8 cellular contexts compared by ENCODE assay signal in the genomic region with DNA sequence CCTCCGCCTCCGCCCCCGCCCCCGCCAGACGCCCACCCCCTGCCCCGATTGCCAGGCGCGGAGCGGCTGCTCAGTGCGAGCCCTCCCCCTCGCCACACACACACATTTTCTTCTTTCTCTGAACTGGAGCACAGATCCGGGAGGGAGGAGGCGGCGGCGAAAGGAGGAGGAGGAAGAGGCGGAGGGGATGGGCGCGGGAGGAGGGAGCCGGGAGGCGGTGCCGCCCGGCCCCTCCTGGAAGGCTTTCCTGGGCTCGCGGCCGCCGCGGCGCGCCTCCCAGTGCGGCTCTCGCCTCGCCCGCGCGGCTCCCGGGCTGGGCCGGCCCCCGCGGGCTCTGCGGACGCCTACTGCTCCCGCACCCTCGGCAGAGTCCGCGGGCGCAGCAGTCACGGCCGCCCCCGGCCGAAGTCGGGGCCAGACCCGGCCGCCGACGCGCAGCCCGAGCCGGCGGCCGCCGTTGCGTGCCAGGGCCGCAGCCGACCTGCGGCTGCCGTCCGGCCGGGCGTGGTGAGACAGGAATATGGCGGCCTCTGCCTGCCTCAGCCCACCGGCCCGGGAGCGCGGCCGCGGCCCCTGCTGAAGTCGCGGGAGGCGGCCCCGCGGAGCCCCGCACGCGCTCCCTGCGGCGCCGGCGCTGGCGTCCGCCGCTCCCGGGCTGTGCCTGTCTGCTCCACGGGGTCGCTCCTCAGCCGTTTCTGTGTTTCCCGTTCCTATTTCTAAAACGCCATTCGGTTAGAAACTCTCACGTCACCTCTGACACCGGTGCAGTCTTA. TPM values are rescaled to one million over a fixed set of nuclear protein-coding genes. Genes with fewer than 3 reads are reported as not detected.
A peak's percentile ranks its signal among the peaks of the same experiment; 100 is the strongest.
DNase-seq lines count a peak whose midpoint lies in the region; ATAC-seq and TF ChIP-seq lines count a peak whose summit lies in the region.

No MANE protein-coding gene starts in this region.

- peak overlapping the region; percentile 77 for H3K4me3 ChIP-seq in fibroblast of pulmonary artery (replicated peaks; ENCODE audit: low read depth, low read length)
- peak overlapping the region; percentile 68 for H3K4me3 ChIP-seq in naive thymus-derived CD4-positive, alpha-beta T cell (ENCODE audit: low read length)

- CTCF ChIA-PET in naive thymus-derived CD4-positive, alpha-beta T cell (lab: Charles Lee): interaction anchor here (0.7 to 4.3 kb wide), 2 partner anchors 55 to 87 kb away, joined by 5 to 50 read pairs; no protein-coding TSS in a partner anchor

- peak overlapping the region; percentile 86 to 98 (median 96) for H3K4me3 Mint-ChIP-seq in naive thymus-derived CD4-positive, alpha-beta T cell

- TF ChIP-seq CTCF in fibroblast of pulmonary artery (IDR thresholded peaks at IDR 0.05; ENCODE audit: low read length, missing control alignments): no peak

- H3K27ac ChIP-seq in naive thymus-derived CD4-positive, alpha-beta T cell (ENCODE audit: low read depth, low read length): peak overlapping the region; percentile 66

- peaks cover 0 to 4% (median 0%) of the 10 kb centered on the region in 5 donors for H3K27me3 Mint-ChIP-seq in naive thymus-derived CD4-positive, alpha-beta T cell

- H3K9me3 ChIP-seq in naive thymus-derived CD4-positive, alpha-beta T cell (ENCODE audit: control insufficient read depth in 2 of 3, low read length in 3 of 3): no peaks in the 10 kb centered on the region

- POLR2A ChIA-PET in naive thymus-derived CD4-positive, alpha-beta T cell (lab: Charles Lee): interaction anchor here (0.7 to 1.8 kb wide), 15 partner anchors 14 to 1637 kb away, joined by 3 to 5 read pairs (median 3); a partner anchor contains a TSS

- H3K9me3 Mint-ChIP-seq in naive thymus-derived CD4-positive, alpha-beta T cell: no peaks in the 10 kb centered on the region

- peaks cover 38 to 63% (median 57%) of the 10 kb centered on the region in 7 donors for H3K4me1 Mint-ChIP-seq in naive thymus-derived CD4-positive, alpha-beta T cell

- ATAC-seq in naive thymus-derived CD4-positive, alpha-beta T cell: peak; percentile 64
- no peak for ATAC-seq in GM18517 (IDR thresholded peaks at IDR 0.05; ENCODE audit: unreplicated experiment)

- DNase-seq in DMS 273 treated with DMSO at 0.1 percent for 48 hours (lab: John Stamatoyannopoulos, UW): peak; percentile 81
- DNase-seq in LoVo (ENCODE audit: low spot score): peak; percentile 89
- peak; percentile 50 to 66 for DNase-seq in SHP77 (lab: John Stamatoyannopoulos, UW)
- peak; percentile 51 for DNase-seq in activated gamma-delta T cell (lab: John Stamatoyannopoulos, UW)
- peak; percentile 96 for DNase-seq in fibroblast of pulmonary artery (ENCODE audit: low read depth)
- DNase-seq in naive thymus-derived CD4-positive, alpha-beta T cell: peak; percentile 49 to 80 (median 70)
- peak; percentile 47 to 64 for DNase-seq in stimulated activated CD8-positive, alpha-beta memory T cell treated with anti-CD3 and anti-CD28 coated beads, Interleukin-7, amount 100 ng/mL, for 48 hours (ENCODE audit: extremely low read depth in 1 of 2, low read depth in 1 of 2)

- no peaks in the 10 kb centered on the region for H3K27me3 ChIP-seq in naive thymus-derived CD4-positive, alpha-beta T cell (ENCODE audit: control insufficient read depth in 2 of 2, insufficient read depth in 2 of 2, low read length in 2 of 2)

- H3K4me1 ChIP-seq in naive thymus-derived CD4-positive, alpha-beta T cell (ENCODE audit: control insufficient read depth in 2 of 2, insufficient read depth in 2 of 2, low read length in 2 of 2): peaks cover 5 to 32% of the 10 kb centered on the region in 2 donors

- H3K36me3 Mint-ChIP-seq in naive thymus-derived CD4-positive, alpha-beta T cell: peaks cover 0 to 5% (median 0%) of the 10 kb centered on the region in 5 donors

- no peaks in the 10 kb centered on the region for H3K36me3 ChIP-seq in naive thymus-derived CD4-positive, alpha-beta T cell (ENCODE audit: control insufficient read depth in 2 of 3, insufficient read depth in 3 of 3, low read length in 3 of 3)

- intact Hi-C loops in naive thymus-derived CD4-positive, alpha-beta T cell (cut with micrococcal nuclease): loop anchor here (2.0 to 10.0 kb wide), 10 partner anchors 15 to 1540 kb away; a partner anchor contains a TSS

- peak overlapping the region; percentile 91 to 97 (median 95) for H3K27ac Mint-ChIP-seq in naive thymus-derived CD4-positive, alpha-beta T cell

RNA-seq across cellular contexts. Expression of a gene that starts 0.4 kb away (rescaled TPM):
- 10 to 100 TPM; 37.7 to 60.6 (median 47.7) TPM for total RNA-seq in naive thymus-derived CD4-positive, alpha-beta T cell
- polyA plus RNA-seq in naive thymus-derived CD4-positive, alpha-beta T cell: 10 to 100 TPM in 1 of 2 donors, 1 to 10 TPM in 1; 7.2 to 11.4 TPM
